Comparison of ENCODE assay signal across 9 cellular contexts in the genomic region with DNA sequence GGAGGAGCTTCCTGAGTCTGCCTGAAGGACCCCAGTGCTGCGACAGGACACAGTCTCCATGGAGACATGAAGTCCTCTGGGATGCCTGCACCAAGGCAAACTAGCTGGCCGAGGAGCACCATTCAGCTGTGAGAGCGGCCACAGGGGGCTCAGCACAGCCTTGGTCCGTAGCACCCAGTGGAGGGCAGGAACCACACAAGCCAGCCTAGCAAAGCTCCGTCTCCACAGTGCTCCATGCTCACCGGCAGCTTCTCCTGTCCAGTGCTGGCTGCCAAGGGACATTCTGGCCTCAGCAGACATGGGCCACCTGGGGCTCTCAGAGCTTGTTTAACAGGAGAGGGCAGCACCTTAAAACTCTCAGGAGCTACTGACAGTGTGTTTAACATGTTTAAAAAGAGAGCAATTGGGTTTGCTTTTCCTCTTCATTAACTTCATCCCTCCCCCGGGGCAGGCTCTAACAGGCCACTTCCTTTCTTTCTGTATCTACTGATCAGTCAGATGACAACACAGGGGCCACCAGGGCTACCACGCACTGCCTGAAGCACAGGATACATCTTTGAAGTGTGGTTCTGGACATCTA.
A peak's percentile ranks its signal among the peaks of the same experiment; 100 is the strongest.
DNase-seq lines count a peak whose midpoint lies in the region; ATAC-seq and TF ChIP-seq lines count a peak whose summit lies in the region.
"Had no signal": no experiment of that assay in that cellular context is flagged by ENCODE, and none has a peak within 500 bp of the region (broad histone marks: within the 10 kb centered on the region; RNA-seq: fewer than 3 reads in every experiment).

No MANE protein-coding gene starts in this region.

- no peaks in the 10 kb centered on the region for H3K27me3 ChIP-seq in tibial artery

- no peaks in the 10 kb centered on the region for H3K4me1 ChIP-seq in tibial artery

- H3K27ac Mint-ChIP-seq in activated naive CD4-positive, alpha-beta T cell treated with anti-CD3 and anti-CD28 coated beads, Interleukin-2, amount 10 ng/mL, durations not matched to agents 7 days and 5 days = peak overlapping the region; percentile 62
- H3K27ac Mint-ChIP-seq in nephron progenitor cell = peak overlapping the region; percentile 94

- intact Hi-C loops in tibial artery (cut with DNase I; ENCODE audit: low total_unique reads) = no loop called here

- ATAC-seq in GM19351 (IDR thresholded peaks at IDR 0.05; ENCODE audit: unreplicated experiment) (peak; percentile 70), HG03558 (IDR thresholded peaks at IDR 0.05; ENCODE audit: extremely low read depth, unreplicated experiment) (peak; percentile 36)

- TF ChIP-seq CTCF in nephron progenitor cell (IDR thresholded peaks at IDR 0.05) (no peak), tibial artery (IDR thresholded peaks at IDR 0.05) (no peak)

- H3K27ac ChIP-seq in caudate nucleus (ENCODE audit: low read depth, low read length) (no peak overlapping the region), tibial artery (no peak overlapping the region)

- no peaks in the 10 kb centered on the region for H3K27me3 Mint-ChIP-seq in activated naive CD4-positive, alpha-beta T cell treated with anti-CD3 and anti-CD28 coated beads, Interleukin-2, amount 10 ng/mL, durations not matched to agents 7 days and 5 days
- H3K27me3 Mint-ChIP-seq in nephron progenitor cell (ENCODE audit: low read depth, poor library complexity) = no peaks in the 10 kb centered on the region
- H3K27me3 Mint-ChIP-seq: brain had no signal

- H3K9me3 Mint-ChIP-seq in activated naive CD4-positive, alpha-beta T cell treated with anti-CD3 and anti-CD28 coated beads, Interleukin-2, amount 10 ng/mL, durations not matched to agents 7 days and 5 days = no peaks in the 10 kb centered on the region
- no peaks in the 10 kb centered on the region for H3K9me3 Mint-ChIP-seq in nephron progenitor cell
- H3K9me3 Mint-ChIP-seq: brain had no signal

- no peak overlapping the region for H3K4me3 Mint-ChIP-seq in activated naive CD4-positive, alpha-beta T cell treated with anti-CD3 and anti-CD28 coated beads, Interleukin-2, amount 10 ng/mL, durations not matched to agents 7 days and 5 days
- H3K4me3 Mint-ChIP-seq in nephron progenitor cell = no peak overlapping the region
- H3K4me3 Mint-ChIP-seq: brain had no signal

- H3K36me3 ChIP-seq in tibial artery = peaks cover 0 to 29% (median 14%) of the 10 kb centered on the region in 3 donors

- H3K4me3 ChIP-seq in tibial artery = no peak overlapping the region

- CTCF ChIA-PET in activated naive CD4-positive, alpha-beta T cell treated with anti-CD3 and anti-CD28 coated beads, Interleukin-2, amount 10 ng/mL, durations not matched to agents 7 days and 5 days (lab: Charles Lee) = interaction anchor here (1.0 to 1.1 kb wide), 2 partner anchors 27 to 155 kb away, joined by 3 read pairs; no protein-coding TSS in a partner anchor

- peaks cover 60% of the 10 kb centered on the region for H3K4me1 Mint-ChIP-seq in activated naive CD4-positive, alpha-beta T cell treated with anti-CD3 and anti-CD28 coated beads, Interleukin-2, amount 10 ng/mL, durations not matched to agents 7 days and 5 days
- H3K4me1 Mint-ChIP-seq in nephron progenitor cell = peaks cover 32% of the 10 kb centered on the region

- DNase-seq in DMS153 (lab: John Stamatoyannopoulos, UW) (peak; percentile 33), nephron progenitor cell (no peak), caudate nucleus (lab: John Stamatoyannopoulos, UW) (no peak), tibial artery (no peak), cortex of kidney (lab: John Stamatoyannopoulos, UW) (no peak)
- DNase-seq in activated naive CD4-positive, alpha-beta T cell treated with anti-CD3 and anti-CD28 coated beads, Interleukin-2, amount 10 ng/mL, durations not matched to agents 7 days and 5 days = peak; percentile 61

- H3K9me3 ChIP-seq in tibial artery = no peaks in the 10 kb centered on the region

- H3K36me3 Mint-ChIP-seq in activated naive CD4-positive, alpha-beta T cell treated with anti-CD3 and anti-CD28 coated beads, Interleukin-2, amount 10 ng/mL, durations not matched to agents 7 days and 5 days = peaks cover 39% of the 10 kb centered on the region
- H3K36me3 Mint-ChIP-seq in nephron progenitor cell (ENCODE audit: low read depth) = peaks cover 33% of the 10 kb centered on the region

Comparison
In these comparisons a context has a peak if more than half of its experiments do, and no peak if none do; other contexts are left out.
1. DNase-seq: peak in DMS153 (single experiment) and activated naive CD4-positive, alpha-beta T cell treated with anti-CD3 and anti-CD28 coated beads, Interleukin-2, amount 10 ng/mL, durations not matched to agents 7 days and 5 days (single experiment); none in nephron progenitor cell (single experiment), caudate nucleus (0 of 61), tibial artery (0 of 2) and cortex of kidney (single experiment).